ENCODE assay signal across 7 cellular contexts in the genomic region with DNA sequence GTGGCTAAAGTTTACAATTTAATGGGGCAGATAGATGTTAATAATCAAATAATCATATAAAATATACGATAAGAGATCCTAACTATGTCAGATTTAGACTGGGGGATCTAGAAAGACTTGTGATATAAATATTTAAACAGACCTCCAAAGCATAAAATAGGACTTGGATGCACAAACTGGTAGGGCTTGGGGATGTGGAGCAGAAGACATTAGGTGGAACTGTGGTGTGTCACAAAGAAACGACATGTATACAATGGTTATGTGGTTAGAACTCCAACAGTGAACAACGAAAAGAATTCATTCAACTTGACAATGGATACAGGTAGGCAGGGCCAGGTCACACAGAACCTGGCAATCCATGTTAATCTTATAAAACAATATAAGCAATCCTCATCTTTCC.
DNase-seq lines count a peak whose midpoint lies in the region; ATAC-seq, FAIRE-seq and TF ChIP-seq lines count a peak whose summit lies in the region.
"Not testable (repeated sequence)": the region's sequence is repeated elsewhere in the genome, so short reads cannot be mapped to it uniquely, and the experiment has no call there.

No MANE protein-coding gene starts in this region.

- H3K4me3 Mint-ChIP-seq in CD8-positive, alpha-beta memory T cell: peak overlapping the region in 3 of 7 donors; percentile 3 to 35 (median 18)
- peak overlapping the region; percentile 63 for H3K4me3 Mint-ChIP-seq in T-helper 17 cell
- H3K4me3 Mint-ChIP-seq in activated naive CD8-positive, alpha-beta T cell; mesothelial cell of epicardium: not testable (repeated sequence)

- not testable (repeated sequence) for TF ChIP-seq EP300 in H1 (IDR thresholded peaks at IDR 0.05; ENCODE audit: borderline replicate concordance in 1 of 2, low read depth in 2 of 2, low read length in 2 of 2); sigmoid colon (IDR thresholded peaks at IDR 0.05)

- not testable (repeated sequence) for H4K5ac ChIP-seq in H1 (ENCODE audit: insufficient read length, low read depth, low read length)

- H4K91ac ChIP-seq in H1 (replicated peaks; ENCODE audit: insufficient read length, low read length): not testable (repeated sequence)

- not testable (repeated sequence) for TF ChIP-seq CTCF in H1 (IDR thresholded peaks at IDR 0.05; ENCODE audit: control extremely low read depth in 1 of 3, insufficient read depth in 1 of 3, low read depth in 1 of 3, low read length in 3 of 3); mesothelial cell of epicardium (IDR thresholded peaks at IDR 0.05; ENCODE audit: unreplicated experiment); sigmoid colon (IDR thresholded peaks at IDR 0.05)

- DNase-seq in CD8-positive, alpha-beta memory T cell; HTR-8/SVneo (ENCODE audit: insufficient read length, low spot score); T-helper 17 cell; H1 (ENCODE audit: low read depth in 1 of 2, low spot score in 2 of 2); mesothelial cell of epicardium (ENCODE audit: low spot score in 2 of 2, unreplicated experiment in 2 of 2); sigmoid colon: not testable (repeated sequence)

- TF ChIP-seq RAD21 in H1 (IDR thresholded peaks at IDR 0.05 in 1 of 2, conservative IDR thresholded peaks at IDR 0.05 in 1 of 2; ENCODE audit: low read depth in 2 of 2, low read length in 2 of 2): not testable (repeated sequence)

- not testable (repeated sequence) for H3K23me2 ChIP-seq in H1 (ENCODE audit: low read depth, low read length)

- H3K27ac Mint-ChIP-seq in CD8-positive, alpha-beta memory T cell: peak overlapping the region; percentile 6 to 82 (median 42)
- H3K27ac Mint-ChIP-seq in T-helper 17 cell (peak overlapping the region; percentile 94), mesothelial cell of epicardium (peak overlapping the region; percentile 45)
- peak overlapping the region; percentile 69 for H3K27ac Mint-ChIP-seq in activated naive CD8-positive, alpha-beta T cell

- not testable (repeated sequence) for H2BK12ac ChIP-seq in H1 (ENCODE audit: low read depth, low read length)

- H3K4me2 ChIP-seq in H1 (ENCODE audit: insufficient read depth in 1 of 2, low read depth in 2 of 2, low read length in 2 of 2): not testable (repeated sequence)

- not testable (repeated sequence) for H3K27me3 Mint-ChIP-seq in CD8-positive, alpha-beta memory T cell; T-helper 17 cell; activated naive CD8-positive, alpha-beta T cell; mesothelial cell of epicardium (ENCODE audit: low read depth)

- CTCF ChIA-PET in CD8-positive, alpha-beta memory T cell (lab: Charles Lee); H1 (lab: Charles Lee; ENCODE audit: partially characterized antibody): not testable (repeated sequence)

- not testable (repeated sequence) for H2AFZ ChIP-seq in H1 (ENCODE audit: low read length)

- H3K9ac ChIP-seq in H1 (replicated peaks in 1 of 4; ENCODE audit: extremely low read depth in 1 of 4, low read depth in 3 of 4, low read length in 3 of 4): not testable (repeated sequence)

- not testable (repeated sequence) for H2BK15ac ChIP-seq in H1 (ENCODE audit: low read length)

- H3K56ac ChIP-seq in H1 (replicated peaks; ENCODE audit: insufficient read length, low read depth, low read length): not testable (repeated sequence)

- not testable (repeated sequence) for ATAC-seq in T-helper 17 cell

- H3K27me3 ChIP-seq in CD8-positive, alpha-beta memory T cell (ENCODE audit: insufficient read depth, low read length, poor library complexity, severe bottlenecking); H1 (replicated peaks in 1 of 4; ENCODE audit: control insufficient read depth in 3 of 4, extremely low read depth in 1 of 4, insufficient read depth in 3 of 4, low read length in 3 of 4); sigmoid colon: not testable (repeated sequence)

- H3K9me3 Mint-ChIP-seq in CD8-positive, alpha-beta memory T cell; activated naive CD8-positive, alpha-beta T cell (ENCODE audit: low read depth); mesothelial cell of epicardium: not testable (repeated sequence)

- intact Hi-C loops in sigmoid colon (cut with DNase I): not testable (repeated sequence)

- H3K36me3 ChIP-seq in CD8-positive, alpha-beta memory T cell (ENCODE audit: insufficient read depth, low read length); H1 (ENCODE audit: control insufficient read depth in 2 of 4, insufficient read depth in 4 of 4, low read length in 3 of 4); sigmoid colon: not testable (repeated sequence)

- not testable (repeated sequence) for H3K9me3 ChIP-seq in CD8-positive, alpha-beta memory T cell (ENCODE audit: low read length); T-helper 17 cell (ENCODE audit: control insufficient read depth, low read length, poor library complexity, severe bottlenecking); H1 (ENCODE audit: insufficient read depth in 2 of 2, low read depth in 1 of 2, low read length in 1 of 2); sigmoid colon

- H3K4me1 Mint-ChIP-seq in CD8-positive, alpha-beta memory T cell: peaks cover 72 to 94% (median 86%) of the 10 kb centered on the region in 3 donors
- H3K4me1 Mint-ChIP-seq in T-helper 17 cell (peaks cover 69% of the 10 kb centered on the region), mesothelial cell of epicardium (peaks cover 32% of the 10 kb centered on the region)
- peaks cover 85% of the 10 kb centered on the region for H3K4me1 Mint-ChIP-seq in activated naive CD8-positive, alpha-beta T cell (ENCODE audit: low read depth)

- H2AK5ac ChIP-seq in H1 (ENCODE audit: low read depth, low read length): not testable (repeated sequence)

- H3K23ac ChIP-seq in H1 (ENCODE audit: insufficient read length): not testable (repeated sequence)

- peaks cover 44% of the 10 kb centered on the region for H3K4me1 ChIP-seq in CD8-positive, alpha-beta memory T cell (ENCODE audit: insufficient read depth, low read length)
- H3K4me1 ChIP-seq in H1 (replicated peaks in 1 of 4; ENCODE audit: control insufficient read depth in 3 of 4, insufficient read depth in 4 of 4, low read length in 3 of 4) (peaks cover 10 to 16% (median 13%) of the 10 kb centered on the region in 4 experiments; a peak in 6 of 7 replicates), sigmoid colon (peaks cover 0 to 72% (median 52%) of the 10 kb centered on the region in 4 donors)

- H3K4ac ChIP-seq in H1 (replicated peaks; ENCODE audit: insufficient read length, low read depth, low read length): not testable (repeated sequence)

- peaks cover 12% of the 10 kb centered on the region for H3K79me1 ChIP-seq in H1 (ENCODE audit: low read depth, low read length)

- not testable (repeated sequence) for H3K36me3 Mint-ChIP-seq in CD8-positive, alpha-beta memory T cell; T-helper 17 cell (ENCODE audit: low read depth); activated naive CD8-positive, alpha-beta T cell; mesothelial cell of epicardium

- not testable (repeated sequence) for H4K8ac ChIP-seq in H1 (ENCODE audit: extremely low read depth, insufficient read depth, low read length)

- TF ChIP-seq POLR2A in H1 (IDR thresholded peaks at IDR 0.05; ENCODE audit: control extremely low read depth in 1 of 2, low read depth in 2 of 2, low read length in 2 of 2); sigmoid colon (IDR thresholded peaks at IDR 0.05): not testable (repeated sequence)

- H2BK120ac ChIP-seq in H1 (replicated peaks; ENCODE audit: low read depth, low read length): not testable (repeated sequence)

- not testable (repeated sequence) for H3K14ac ChIP-seq in H1 (ENCODE audit: insufficient read length)

- not testable (repeated sequence) for H2BK5ac ChIP-seq in H1 (ENCODE audit: low read depth, low read length)

- not testable (repeated sequence) for H2BK20ac ChIP-seq in H1 (ENCODE audit: low read length)

- POLR2A ChIA-PET in CD8-positive, alpha-beta memory T cell (lab: Charles Lee): not testable (repeated sequence)
- POLR2A ChIA-PET in H1 (lab: Charles Lee; ENCODE audit: partially characterized antibody): interaction anchor here (1.1 to 1.8 kb wide), 4 partner anchors 13 to 90 kb away, joined by 4 to 7 read pairs (median 6); partner anchors contain the start of gene KANSL1

- H4K20me1 ChIP-seq in H1 (replicated peaks in 1 of 2; ENCODE audit: control insufficient read depth in 1 of 2, insufficient read depth in 2 of 2, low read length in 2 of 2): peaks cover 10 to 17% of the 10 kb centered on the region in 2 experiments

- peaks cover 19 to 97% of the 10 kb centered on the region in 2 experiments for H3K79me2 ChIP-seq in H1 (ENCODE audit: control insufficient read depth in 1 of 2, insufficient read depth in 2 of 2, low read length in 2 of 2)

- H3K27ac ChIP-seq in CD8-positive, alpha-beta memory T cell (ENCODE audit: low read depth, low read length); H1 (ENCODE audit: low read depth, low read length): not testable (repeated sequence)
- H3K27ac ChIP-seq in sigmoid colon: peak overlapping the region in 3 of 4 donors; percentile 48 to 61 (median 61)

- 76% methylated on average over 3 of the region's 3 CpGs; no CpG with 5 or more reads in 1 of the 2 experiments for WGBS in H1 (ENCODE audit: extremely low coverage in 1 of 2, insufficient coverage in 1 of 2, insufficient read length in 1 of 2, insufficient replicate concordance in 2 of 2, low coverage in 1 of 2, low lambda C conversion rate in 2 of 2, missing lambda C conversion rate in 1 of 2), 2 experiments
- WGBS in sigmoid colon, 2 donors: 61 to 69% methylated on average over 3 of the region's 3 CpGs

- H3K4me3 ChIP-seq in CD8-positive, alpha-beta memory T cell (ENCODE audit: low read length); H1 (ENCODE audit: extremely low read depth in 1 of 4, insufficient read depth in 2 of 4, low read depth in 3 of 4, low read length in 4 of 4); sigmoid colon: not testable (repeated sequence)

- H3K18ac ChIP-seq in H1 (ENCODE audit: extremely low read depth, low read length): not testable (repeated sequence)

- FAIRE-seq in HTR-8/SVneo (lab: Jason Lieb, UNC): peak; percentile 40
- peak; percentile 82 for FAIRE-seq in H1 (lab: Jason Lieb, UNC)

Comparison
In these comparisons a context has a peak if more than half of its experiments do, and no peak if none do; other contexts are left out.
1. H3K27ac Mint-ChIP-seq: peak in every context shown above with its lines; median percentile 94 in T-helper 17 cell; 69 in activated naive CD8-positive, alpha-beta T cell; 45 in mesothelial cell of epicardium; 42 in CD8-positive, alpha-beta memory T cell.